Comparison of ENCODE assay signal across 7 cellular contexts in genomic region chr17:43133439-43133838, GRCh38. TPM values are rescaled to one million over a fixed set of nuclear protein-coding genes. Genes with fewer than 3 reads are reported as not detected.
DNase-seq lines count a peak whose midpoint lies in the region; ATAC-seq, FAIRE-seq and TF ChIP-seq lines count a peak whose summit lies in the region.
"Not testable (repeated sequence)": the region's sequence is repeated elsewhere in the genome, so short reads cannot be mapped to it uniquely, and the experiment has no call there.

No MANE protein-coding gene starts in this region.

- H3K36me3 ChIP-seq in BLaER1 treated with 17β-estradiol and CSF1 and Interleukin-3, amounts not matched to agents 10 nM and 100 nM, result peaks cover 24 to 51% (median 40%) of the 10 kb centered on the region in 11 experiments
- H3K36me3 ChIP-seq in HEK293 (ENCODE audit: control insufficient read depth in 2 of 2, insufficient read depth in 1 of 2, low read length in 2 of 2), result peaks cover 4 to 41% of the 10 kb centered on the region in 2 experiments; a peak in 2 of 3 replicates
- H3K36me3 ChIP-seq in GM12878 (ENCODE audit: control insufficient read depth in 2 of 2, insufficient read depth in 2 of 2, low read length in 1 of 2), result not testable (repeated sequence)

- not testable (repeated sequence) for H3K9me3 ChIP-seq in BLaER1 treated with 17β-estradiol and CSF1 and Interleukin-3, amounts not matched to agents 10 nM and 100 nM (replicated peaks in 1 of 11); HEK293 (ENCODE audit: control insufficient read depth, insufficient read depth, low read depth, low read length); GM12878 (replicated peaks; ENCODE audit: control insufficient read depth, insufficient read depth, low read length)

- in situ Hi-C loops in GM12878 (cut with MboI), result not testable (repeated sequence)

- 97% methylated on average over 5 of the region's 5 CpGs for WGBS in GM12878 (ENCODE audit: insufficient coverage, insufficient replicate concordance, low lambda C conversion rate, missing lambda C conversion rate)

- H3K9me3 Mint-ChIP-seq in stimulated activated effector memory CD8-positive, alpha-beta T cell treated with anti-CD3 and anti-CD28 coated beads, Interleukin-12 subunit alpha, Interleukin-12 subunit beta, amount 100 ng/mL, for 72 hours, result not testable (repeated sequence)

- SMC1A ChIA-PET in GM12878 (lab: Charles Lee; ENCODE audit: uncharacterized antibody, unreplicated experiment), result interaction anchor here (1.4 kb wide), 1 partner anchor 14 kb away, joined by 4 read pairs; no protein-coding TSS in a partner anchor

- H4K20me1 ChIP-seq in BLaER1 treated with 17β-estradiol and CSF1 and Interleukin-3, amounts not matched to agents 10 nM and 100 nM; GM12878 (ENCODE audit: control insufficient read depth, insufficient read depth): not testable (repeated sequence)

- TF ChIP-seq POLR2A in GM12878 (IDR thresholded peaks at IDR 0.05; ENCODE audit: low read depth, low read length), result not testable (repeated sequence)

- H3K36me3 Mint-ChIP-seq in stimulated activated effector memory CD8-positive, alpha-beta T cell treated with anti-CD3 and anti-CD28 coated beads, Interleukin-12 subunit alpha, Interleukin-12 subunit beta, amount 100 ng/mL, for 72 hours, result peaks cover 45% of the 10 kb centered on the region

- POLR2A ChIA-PET in HEK293 (lab: Yijun Ruan, JAX) (interaction anchor here (0.6 to 1.1 kb wide), 3 partner anchors 8 to 370 kb away, joined by 3 to 4 read pairs (median 3); partner anchors contain the start of gene BRCA1), GM12878 (lab: Charles Lee) (interaction anchor here (0.6 kb wide), 1 partner anchor 350 kb away, joined by 3 read pairs; no protein-coding TSS in a partner anchor)
- POLR2A ChIA-PET in RWPE1 (lab: Yijun Ruan, JAX; ENCODE audit: low non-redundant PET), result not testable (repeated sequence)

- CTCF ChIA-PET in HEK293 (lab: Yijun Ruan, JAX) (interaction anchor here (0.6 kb wide), 1 partner anchor 179 kb away, joined by 4 read pairs; no protein-coding TSS in a partner anchor), RWPE1 (lab: Yijun Ruan, JAX) (interaction anchor here (0.7 kb wide), 1 partner anchor 206 kb away, joined by 4 read pairs; no protein-coding TSS in a partner anchor)
- CTCF ChIA-PET in GM12878 (lab: Yijun Ruan, JAX), result not testable (repeated sequence)

- RAD21 ChIA-PET in GM12878 (lab: Charles Lee; ENCODE audit: unreplicated experiment), result not testable (repeated sequence)

- intact Hi-C loops in GM12878 (cut with micrococcal nuclease; ENCODE audit: unreplicated experiment), result not testable (repeated sequence)

- not testable (repeated sequence) for TF ChIP-seq RAD21 in GM12878 (IDR thresholded peaks at IDR 0.05; ENCODE audit: insufficient read depth, low read depth, low read length)

- peak; percentile 5 for DNase-seq in NOMO-1 treated with DMSO at 0.1 percent for 48 hours (lab: John Stamatoyannopoulos, UW; ENCODE audit: unreplicated experiment)
- DNase-seq in RWPE1 (ENCODE audit: low spot score); GM12878 (ENCODE audit: low read depth, low spot score); stimulated activated effector memory CD8-positive, alpha-beta T cell treated with anti-CD3 and anti-CD28 coated beads, Interleukin-12 subunit alpha, Interleukin-12 subunit beta, amount 100 ng/mL, for 72 hours (ENCODE audit: low spot score in 2 of 2): not testable (repeated sequence)
- DNase-seq in islet precursor cell, result peak; percentile 12

- H3K9ac ChIP-seq in BLaER1 treated with 17β-estradiol and CSF1 and Interleukin-3, amounts not matched to agents 10 nM and 100 nM, result peak overlapping the region in 2 of 11 experiments; percentile 17 to 18; a peak in 1 of 22 replicates
- H3K9ac ChIP-seq in GM12878 (ENCODE audit: control insufficient read depth, insufficient read depth, low read length), result not testable (repeated sequence)

- H3K4me1 Mint-ChIP-seq in stimulated activated effector memory CD8-positive, alpha-beta T cell treated with anti-CD3 and anti-CD28 coated beads, Interleukin-12 subunit alpha, Interleukin-12 subunit beta, amount 100 ng/mL, for 72 hours, result not testable (repeated sequence)

- H3K79me2 ChIP-seq in GM12878 (ENCODE audit: control insufficient read depth, insufficient read depth, low read length), result not testable (repeated sequence)

- not testable (repeated sequence) for H3K4me3 ChIP-seq in BLaER1 treated with 17β-estradiol and CSF1 and Interleukin-3, amounts not matched to agents 10 nM and 100 nM; HEK293 (ENCODE audit: low read depth, low read length); GM12878

- not testable (repeated sequence) for TF ChIP-seq EP300 in GM12878 (IDR thresholded peaks at IDR 0.05; ENCODE audit: borderline replicate concordance in 1 of 2, control insufficient read depth in 1 of 2, low read depth in 2 of 2, low read length in 2 of 2)

- not testable (repeated sequence) for H3K27me3 ChIP-seq in BLaER1 treated with 17β-estradiol and CSF1 and Interleukin-3, amounts not matched to agents 10 nM and 100 nM; GM12878 (replicated peaks in 1 of 2; ENCODE audit: control insufficient read depth in 2 of 2, insufficient read depth in 2 of 2, low read length in 1 of 2)

- H3K4me2 ChIP-seq in BLaER1 treated with 17β-estradiol and CSF1 and Interleukin-3, amounts not matched to agents 10 nM and 100 nM, result peak overlapping the region; percentile 41 to 84 (median 66)
- not testable (repeated sequence) for H3K4me2 ChIP-seq in GM12878 (ENCODE audit: control insufficient read depth, insufficient read depth)

- not testable (repeated sequence) for ATAC-seq in GM12878; stimulated activated effector memory CD8-positive, alpha-beta T cell treated with anti-CD3 and anti-CD28 coated beads, Interleukin-12 subunit alpha, Interleukin-12 subunit beta, amount 100 ng/mL, for 72 hours

- H2AFZ ChIP-seq in GM12878 (ENCODE audit: control insufficient read depth, low read depth, low read length), result not testable (repeated sequence)

- not testable (repeated sequence) for H3K4me3 Mint-ChIP-seq in stimulated activated effector memory CD8-positive, alpha-beta T cell treated with anti-CD3 and anti-CD28 coated beads, Interleukin-12 subunit alpha, Interleukin-12 subunit beta, amount 100 ng/mL, for 72 hours

- H3K27ac ChIP-seq in BLaER1 treated with 17β-estradiol and CSF1 and Interleukin-3, amounts not matched to agents 10 nM and 100 nM, result peak overlapping the region in 9 of 11 experiments; percentile 20 to 65 (median 43); a peak in 14 of 22 replicates
- H3K27ac ChIP-seq in HEK293 (ENCODE audit: extremely low read depth, low read depth, low read length); GM12878 (ENCODE audit: control insufficient read depth, insufficient read depth): not testable (repeated sequence)
- H3K27ac ChIP-seq in RWPE1, result peak overlapping the region; percentile 25; the same call in 1 of the 2 replicates

- not testable (repeated sequence) for TF ChIP-seq CTCF in HEK293 (tag by site-specific recombination; IDR thresholded peaks at IDR 0.05); RWPE1 (conservative IDR thresholded peaks at IDR 0.05; ENCODE audit: low read depth); GM12878 (IDR thresholded peaks at IDR 0.05 in 2 of 3, conservative IDR thresholded peaks at IDR 0.05 in 1 of 3; ENCODE audit: control insufficient read depth in 2 of 3, extremely low read depth in 1 of 3, insufficient read depth in 1 of 3, low read depth in 3 of 3, low read length in 3 of 3)

- peak overlapping the region; percentile 73 for H3K27ac Mint-ChIP-seq in stimulated activated effector memory CD8-positive, alpha-beta T cell treated with anti-CD3 and anti-CD28 coated beads, Interleukin-12 subunit alpha, Interleukin-12 subunit beta, amount 100 ng/mL, for 72 hours

- FAIRE-seq in GM12878 (lab: Jason Lieb, UNC), result not testable (repeated sequence)

- H3K4me1 ChIP-seq in BLaER1 treated with 17β-estradiol and CSF1 and Interleukin-3, amounts not matched to agents 10 nM and 100 nM, result peaks cover 48 to 65% (median 61%) of the 10 kb centered on the region in 10 experiments
- H3K4me1 ChIP-seq in HEK293 (ENCODE audit: control insufficient read depth, insufficient read depth, low read length); GM12878 (ENCODE audit: control insufficient read depth, insufficient read depth, low read length): not testable (repeated sequence)

- not testable (repeated sequence) for BruUV-seq in GM12878 (replicated peaks; lab: Mats Ljungman, UMichigan)

RNA-seq across cellular contexts. Expression of gene BRCA1, which starts 8.3 kb away (rescaled TPM):
- total RNA-seq in GM12878 (2013; cell fraction: nucleolus; rRNA removed), result 79.3 and 94.1 TPM in 2 replicates
- 51.8 and 54.4 TPM in 2 replicates for total RNA-seq in GM12878 (2014; rRNA removed)
- total RNA-seq in GM12878 (2014; rRNA removed; fragmentation: Illumina TruSeq; extraction: Trizol), result 43.1 and 45.7 TPM in 2 replicates
- 38.7 and 39.5 TPM in 2 replicates for total RNA-seq in GM12878 (2021)
- polyA plus RNA-seq in GM12878 (2011; ENCODE audit: low read depth), result 17.3 TPM
- polyA plus RNA-seq in GM12878 (2011; rRNA removed), result 43.6 and 56.6 TPM in 2 replicates
- polyA plus RNA-seq in GM12878 (2011; cell fraction: cytosol; rRNA removed), result 40.6 and 44.7 TPM in 2 replicates
- polyA plus RNA-seq in GM12878 (2011; cell fraction: nucleus; rRNA removed), result 39.7 and 52.4 TPM in 2 replicates
- 21.4 and 22.0 TPM in 2 replicates for polyA plus RNA-seq in GM12878 (2012)
- 44.8 and 45.1 TPM in 2 replicates for polyA plus RNA-seq in GM12878 (2014; fragmentation: Illumina TruSeq; extraction: Trizol)
- 10 to 100 TPM; 16.8 to 17.4 TPM for polyA plus RNA-seq in GM12878 (2014; fragmentation: Nextera tagmentation; extraction: Ambion mirVana)
- polyA plus RNA-seq in GM12878 (2014; rRNA removed), result 32.1 and 40.2 TPM in 2 replicates
- 10 to 100 TPM; 54.9 to 71.2 TPM for polyA plus RNA-seq in GM12878 (2016; fragmentation: Nextera tagmentation; extraction: Ambion mirVana)
- polyA minus RNA-seq in GM12878 (2011; rRNA and poly(A)+ RNA removed), result 101 and 103 TPM in 2 replicates
- polyA minus RNA-seq in GM12878 (2011; cell fraction: cytosol; rRNA and poly(A)+ RNA removed), result 28.6 and 37.5 TPM in 2 replicates
- polyA minus RNA-seq in GM12878 (2011; cell fraction: nucleus; rRNA and poly(A)+ RNA removed), result 35.7 and 52.9 TPM in 2 replicates

RNA-seq across cellular contexts. Expression of gene NBR1, which starts 37.6 kb away (rescaled TPM):
- 56.0 and 62.9 TPM in 2 replicates for total RNA-seq in GM12878 (2013; cell fraction: nucleolus; rRNA removed)
- total RNA-seq in GM12878 (2014; rRNA removed), result 27.2 and 27.7 TPM in 2 replicates
- 29.9 and 32.9 TPM in 2 replicates for total RNA-seq in GM12878 (2014; rRNA removed; fragmentation: Illumina TruSeq; extraction: Trizol)
- 26.9 and 29.2 TPM in 2 replicates for total RNA-seq in GM12878 (2021)
- 19.3 TPM for polyA plus RNA-seq in GM12878 (2011; ENCODE audit: low read depth)
- 55.2 and 57.9 TPM in 2 replicates for polyA plus RNA-seq in GM12878 (2011; rRNA removed)
- polyA plus RNA-seq in GM12878 (2011; cell fraction: cytosol; rRNA removed), result 34.9 and 35.5 TPM in 2 replicates
- 23.2 and 28.4 TPM in 2 replicates for polyA plus RNA-seq in GM12878 (2011; cell fraction: nucleus; rRNA removed)
- 22.2 and 28.9 TPM in 2 replicates for polyA plus RNA-seq in GM12878 (2012)
- 33.7 and 42.5 TPM in 2 replicates for polyA plus RNA-seq in GM12878 (2014; fragmentation: Illumina TruSeq; extraction: Trizol)
- 1 to 10 TPM; 3.5 to 6.2 TPM for polyA plus RNA-seq in GM12878 (2014; fragmentation: Nextera tagmentation; extraction: Ambion mirVana)
- 16.8 and 19.7 TPM in 2 replicates for polyA plus RNA-seq in GM12878 (2014; rRNA removed)
- polyA plus RNA-seq in GM12878 (2016; fragmentation: Nextera tagmentation; extraction: Ambion mirVana), result 10 to 100 TPM; 29.3 to 30.2 TPM
- polyA minus RNA-seq in GM12878 (2011; rRNA and poly(A)+ RNA removed), result 83.7 and 92.1 TPM in 2 replicates
- 21.0 and 24.5 TPM in 2 replicates for polyA minus RNA-seq in GM12878 (2011; cell fraction: cytosol; rRNA and poly(A)+ RNA removed)
- polyA minus RNA-seq in GM12878 (2011; cell fraction: nucleus; rRNA and poly(A)+ RNA removed), result 22.2 and 22.6 TPM in 2 replicates
